Comparison of ENCODE assay signal across 25 cellular contexts in the genomic region with DNA sequence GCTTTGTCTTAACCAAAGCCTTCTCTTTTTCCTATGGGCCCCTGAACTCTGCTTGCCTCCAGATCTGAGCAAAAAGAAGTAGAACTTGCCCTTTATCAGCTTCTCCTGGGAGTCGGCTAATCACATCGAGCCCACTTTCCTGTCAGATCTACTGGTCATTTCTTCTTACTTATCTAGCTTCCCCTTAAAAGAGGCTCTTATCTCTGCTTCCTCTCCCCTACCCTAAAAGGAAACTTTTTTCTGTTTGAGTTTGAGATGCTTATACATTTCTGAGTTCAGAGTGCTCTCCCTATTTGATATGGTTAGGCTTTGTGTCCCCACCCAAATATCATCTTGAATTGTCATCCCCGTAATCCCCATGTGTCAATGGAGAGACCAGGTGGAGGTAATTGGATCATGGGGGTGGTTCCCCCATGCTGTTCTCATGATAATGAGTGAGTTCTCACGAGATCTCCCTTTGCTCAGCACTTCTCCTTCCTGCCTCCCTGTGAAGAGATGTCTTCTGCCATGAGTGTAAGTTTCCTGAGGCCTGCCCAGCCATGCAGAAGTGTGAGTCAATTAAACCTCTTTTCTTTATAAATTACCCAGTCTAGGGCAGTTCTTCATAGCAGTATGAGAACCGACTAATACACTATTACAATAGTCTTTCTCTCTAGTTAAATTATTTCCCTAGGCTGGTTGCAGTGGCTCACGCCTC.
"Had no signal": no experiment of that assay in that cellular context is flagged by ENCODE, and none has a peak within 500 bp of the region (broad histone marks: within the 10 kb centered on the region; RNA-seq: fewer than 3 reads in every experiment).

No MANE protein-coding gene starts in this region.

- H3K9ac ChIP-seq: neural progenitor cell had no signal

- H3K27me3 ChIP-seq: foreskin keratinocyte, left lung, neural progenitor cell, sigmoid colon, testis, vagina had no signal

- H3K4me1 ChIP-seq: foreskin keratinocyte, left lung, neural progenitor cell, sigmoid colon, testis, vagina had no signal

- H3K27me3 Mint-ChIP-seq: activated naive CD4-positive, alpha-beta T cell treated with anti-CD3 and anti-CD28 coated beads, Interleukin-2, amount 10 ng/mL, durations not matched to agents 7 days and 5 days; activated naive CD8-positive, alpha-beta T cell treated with anti-CD3 and anti-CD28 coated beads, Interleukin-2, amount 50 U/mL, for 24 hours; naive thymus-derived CD4-positive, alpha-beta T cell; progenitor cell of endocrine pancreas had no signal

- H3K36me3 Mint-ChIP-seq: neural progenitor cell had no signal

- H3K4me2 ChIP-seq: neural progenitor cell, smooth muscle cell had no signal

- FAIRE-seq: endometrium, TTC549 had no signal

- H3K27ac ChIP-seq: coronary artery, foreskin keratinocyte, neural progenitor cell, sigmoid colon, testis, vagina had no signal

- H2AFZ ChIP-seq: neural progenitor cell had no signal

- ATAC-seq: activated naive CD8-positive, alpha-beta T cell treated with anti-CD3 and anti-CD28 coated beads, Interleukin-2, amount 50 U/mL, for 24 hours; foreskin keratinocyte; left lung; naive thymus-derived CD4-positive, alpha-beta T cell had no signal

- H3K9me3 ChIP-seq: testis, vagina had no signal

- DNase-seq: activated CD4-positive, alpha-beta T cell treated with anti-CD3 and anti-CD28 coated beads for 4 hours; activated CD4-positive, alpha-beta T cell treated with anti-CD3 and anti-CD28 coated beads, Interleukin-2, amount 50 U/mL, for 48 hours; activated CD4-positive, CD25-positive, alpha-beta regulatory T cell; activated naive CD4-positive, alpha-beta T cell treated with anti-CD3 and anti-CD28 coated beads, Interleukin-2, amount 10 ng/mL, durations not matched to agents 7 days and 5 days; activated naive CD8-positive, alpha-beta T cell treated with anti-CD3 and anti-CD28 coated beads, Interleukin-2, amount 50 U/mL, for 24 hours; activated T-cell treated with anti-CD3 and anti-CD28 coated beads, Interleukin-2, amount 50 U/mL, for 48 hours; cerebellar nuclear complex; foreskin keratinocyte; left lung; naive thymus-derived CD4-positive, alpha-beta T cell; retina; sigmoid colon; stimulated activated CD4-positive, alpha-beta T cell treated with anti-CD3 and anti-CD28 coated beads, Interleukin-15, amount 100 ng/mL, for 24 hours; stimulated activated naive CD4-positive, alpha-beta T cell; testis; trophoblast cell had no signal

- H3K4me1 Mint-ChIP-seq: activated naive CD4-positive, alpha-beta T cell treated with anti-CD3 and anti-CD28 coated beads, Interleukin-2, amount 10 ng/mL, durations not matched to agents 7 days and 5 days; neural progenitor cell had no signal

- H3K4me3 Mint-ChIP-seq: activated naive CD4-positive, alpha-beta T cell treated with anti-CD3 and anti-CD28 coated beads, Interleukin-2, amount 10 ng/mL, durations not matched to agents 7 days and 5 days; activated naive CD8-positive, alpha-beta T cell treated with anti-CD3 and anti-CD28 coated beads, Interleukin-2, amount 50 U/mL, for 24 hours; naive thymus-derived CD4-positive, alpha-beta T cell; neural progenitor cell; T-helper 2 cell treated with Interferon-gamma antibody and Interleukin-4, amounts not matched to agents 5 μg/mL and 100 μg/mL, for 36 hours had no signal

- H3K4me3 ChIP-seq: coronary artery, left lung, lung, neural progenitor cell, sigmoid colon, smooth muscle cell, testis, vagina had no signal

- H3K36me3 ChIP-seq: left lung, neural progenitor cell, sigmoid colon, vagina had no signal

- H3K27ac Mint-ChIP-seq: activated naive CD4-positive, alpha-beta T cell treated with anti-CD3 and anti-CD28 coated beads, Interleukin-2, amount 10 ng/mL, durations not matched to agents 7 days and 5 days; activated naive CD8-positive, alpha-beta T cell treated with anti-CD3 and anti-CD28 coated beads, Interleukin-2, amount 50 U/mL, for 24 hours; neural progenitor cell; progenitor cell of endocrine pancreas; T-helper 2 cell treated with Interferon-gamma antibody and Interleukin-4, amounts not matched to agents 5 μg/mL and 100 μg/mL, for 36 hours had no signal
